In the genomic region with DNA sequence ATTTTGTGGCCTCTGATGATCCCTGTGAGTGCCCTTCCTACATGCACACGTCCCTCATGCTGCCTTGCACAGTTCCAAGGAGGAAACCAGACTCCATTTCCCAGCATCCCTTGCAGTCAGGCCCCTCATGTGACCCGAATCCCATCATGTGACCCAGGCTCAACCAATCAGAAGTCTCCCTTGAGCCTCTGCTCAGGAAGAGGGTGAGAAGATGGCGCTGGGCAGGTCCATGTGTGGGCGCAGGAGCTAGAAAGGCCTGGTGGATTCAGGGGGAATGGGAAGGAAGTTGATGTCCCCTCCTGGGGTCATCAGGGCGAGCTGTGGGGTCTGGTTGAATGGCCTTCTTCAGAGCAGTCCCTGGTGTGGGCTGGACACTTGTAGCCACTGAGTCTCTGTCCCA, we compare ENCODE assay signal across 18 cellular contexts.
DNase-seq lines count a peak whose midpoint lies in the region; FAIRE-seq and TF ChIP-seq lines count a peak whose summit lies in the region.
"Had no signal": no experiment of that assay in that cellular context is flagged by ENCODE, and none has a peak within 500 bp of the region (broad histone marks: within the 10 kb centered on the region; RNA-seq: fewer than 3 reads in every experiment).

No MANE protein-coding gene starts in this region.

- peaks cover 3% of the 10 kb centered on the region for H3K27me3 Mint-ChIP-seq in Caco-2 (ENCODE audit: insufficient read depth, unreplicated experiment)
- H3K27me3 Mint-ChIP-seq: natural killer cell treated with Interleukin-12 subunit alpha and Interleukin-12 subunit beta and Interleukin-15 and Interleukin-18, amount 100 ng/mL, for 72 hours had no signal

- DNase-seq in A673 (ENCODE audit: low spot score) (peak; percentile 37), Caco-2 (peak; percentile 29 to 47), NCI-H1930 (lab: John Stamatoyannopoulos, UW) (peak; percentile 20 to 31), coronary artery (ENCODE audit: low spot score) (peak; percentile 59), D721Med (ENCODE audit: insufficient read length, low spot score) (no peak), mucosa of gallbladder (ENCODE audit: low spot score) (no peak), H54 (ENCODE audit: insufficient read length, low spot score) (no peak)
- DNase-seq: activated CD4-positive, alpha-beta T cell treated with anti-CD3 and anti-CD28 coated beads for 1 hour; esophagus squamous epithelium; head of caudate nucleus; NCI-H1694 treated with DMSO at 0.1 percent for 48 hours; NCI-H748 treated with DMSO at 0.1 percent for 48 hours; T-helper 17 cell; tibial artery had no signal

- no peak overlapping the region for H3K4me3 ChIP-seq in A673 (ENCODE audit: low read depth, low read length, poor library complexity, severe bottlenecking)
- H3K4me3 ChIP-seq in Caco-2 (ENCODE audit: low read depth, low read length), result no peak overlapping the region
- no peak overlapping the region for H3K4me3 ChIP-seq in coronary artery
- H3K4me3 ChIP-seq: BLaER1 treated with 17β-estradiol and CSF1 and Interleukin-3, amounts not matched to agents 10 nM and 100 nM; esophagus squamous epithelium; prostate gland; tibial artery had no signal

- TF ChIP-seq POLR2A in H54 (IDR thresholded peaks at IDR 0.05; ENCODE audit: low read depth, low read length), result no peak

- intact Hi-C loops in A673 (cut with micrococcal nuclease; ENCODE audit: unreplicated experiment), result no loop called here
- intact Hi-C loops in Caco-2 (cut with micrococcal nuclease; ENCODE audit: unreplicated experiment), result no loop called here

- no peak overlapping the region for H3K4me3 Mint-ChIP-seq in Caco-2 (ENCODE audit: unreplicated experiment)
- H3K4me3 Mint-ChIP-seq: natural killer cell treated with Interleukin-12 subunit alpha and Interleukin-12 subunit beta and Interleukin-15 and Interleukin-18, amount 100 ng/mL, for 72 hours; stimulated activated effector memory CD8-positive, alpha-beta T cell treated with anti-CD3 and anti-CD28 coated beads, Interleukin-12 subunit alpha, Interleukin-12 subunit beta, amount 100 ng/mL, for 72 hours; T-helper 17 cell had no signal

- H3K27me3 ChIP-seq in A673 (replicated peaks; ENCODE audit: insufficient read depth, low read depth, low read length, poor library complexity) (peaks cover 18% of the 10 kb centered on the region), Caco-2 (replicated peaks; ENCODE audit: control insufficient read depth, insufficient read depth, low read length) (no peaks in the 10 kb centered on the region; the same call in 1 of the 2 replicates)
- H3K27me3 ChIP-seq: BLaER1 treated with 17β-estradiol and CSF1 and Interleukin-3, amounts not matched to agents 10 nM and 100 nM had no signal

- TF ChIP-seq CTCF in A673 (conservative IDR thresholded peaks at IDR 0.05; ENCODE audit: low read depth, low read length) (no peak), Caco-2 (IDR thresholded peaks at IDR 0.05; ENCODE audit: insufficient read depth in 1 of 2, low read depth in 1 of 2, low read length in 1 of 2, severe bottlenecking in 1 of 2, unreplicated experiment in 1 of 2) (no peak), coronary artery (IDR thresholded peaks at IDR 0.05) (no peak), D721Med (IDR thresholded peaks at IDR 0.05; ENCODE audit: insufficient read depth, missing control alignments) (no peak)

- H3K36me3 ChIP-seq in A673 (ENCODE audit: insufficient read depth, low read length, poor library complexity, severe bottlenecking) (no peaks in the 10 kb centered on the region), Caco-2 (ENCODE audit: control insufficient read depth, insufficient read depth, low read length) (no peaks in the 10 kb centered on the region)
- H3K36me3 ChIP-seq: BLaER1 treated with 17β-estradiol and CSF1 and Interleukin-3, amounts not matched to agents 10 nM and 100 nM; esophagus squamous epithelium; prostate gland; tibial artery had no signal

- H3K27ac ChIP-seq in A673 (ENCODE audit: low read depth, low read length, poor library complexity, severe bottlenecking) (no peak overlapping the region), coronary artery (no peak overlapping the region)
- H3K27ac ChIP-seq: BLaER1 treated with 17β-estradiol and CSF1 and Interleukin-3, amounts not matched to agents 10 nM and 100 nM; esophagus squamous epithelium; prostate gland; tibial artery had no signal

- H3K4me1 ChIP-seq in A673 (ENCODE audit: insufficient read depth, low read length, poor library complexity, severe bottlenecking) (no peaks in the 10 kb centered on the region), Caco-2 (no peaks in the 10 kb centered on the region)
- H3K4me1 ChIP-seq: BLaER1 treated with 17β-estradiol and CSF1 and Interleukin-3, amounts not matched to agents 10 nM and 100 nM; esophagus squamous epithelium; prostate gland; tibial artery had no signal

- H3K4me1 Mint-ChIP-seq in Caco-2 (ENCODE audit: low read depth, unreplicated experiment), result no peaks in the 10 kb centered on the region
- H3K4me1 Mint-ChIP-seq: stimulated activated effector memory CD8-positive, alpha-beta T cell treated with anti-CD3 and anti-CD28 coated beads, Interleukin-12 subunit alpha, Interleukin-12 subunit beta, amount 100 ng/mL, for 72 hours; T-helper 17 cell had no signal

- POLR2A ChIA-PET in A673 (lab: Charles Lee; ENCODE audit: low non-redundant PET), result no interaction called here
- POLR2A ChIA-PET in Caco-2 (lab: Charles Lee), result no interaction called here

- no peak overlapping the region for H3K27ac Mint-ChIP-seq in Caco-2 (ENCODE audit: unreplicated experiment)
- H3K27ac Mint-ChIP-seq: natural killer cell treated with Interleukin-12 subunit alpha and Interleukin-12 subunit beta and Interleukin-15 and Interleukin-18, amount 100 ng/mL, for 72 hours; stimulated activated effector memory CD8-positive, alpha-beta T cell treated with anti-CD3 and anti-CD28 coated beads, Interleukin-12 subunit alpha, Interleukin-12 subunit beta, amount 100 ng/mL, for 72 hours; T-helper 17 cell had no signal

- no peaks in the 10 kb centered on the region for H3K36me3 Mint-ChIP-seq in Caco-2 (ENCODE audit: insufficient read depth, unreplicated experiment)
- H3K36me3 Mint-ChIP-seq: natural killer cell treated with Interleukin-12 subunit alpha and Interleukin-12 subunit beta and Interleukin-15 and Interleukin-18, amount 100 ng/mL, for 72 hours; stimulated activated effector memory CD8-positive, alpha-beta T cell treated with anti-CD3 and anti-CD28 coated beads, Interleukin-12 subunit alpha, Interleukin-12 subunit beta, amount 100 ng/mL, for 72 hours had no signal

- no peaks in the 10 kb centered on the region for H3K9me3 Mint-ChIP-seq in Caco-2 (ENCODE audit: unreplicated experiment)
- H3K9me3 Mint-ChIP-seq: natural killer cell treated with Interleukin-12 subunit alpha and Interleukin-12 subunit beta and Interleukin-15 and Interleukin-18, amount 100 ng/mL, for 72 hours; stimulated activated effector memory CD8-positive, alpha-beta T cell treated with anti-CD3 and anti-CD28 coated beads, Interleukin-12 subunit alpha, Interleukin-12 subunit beta, amount 100 ng/mL, for 72 hours had no signal

- CTCF ChIA-PET in A673 (lab: Charles Lee), result no interaction called here
- CTCF ChIA-PET in Caco-2 (lab: Charles Lee), result no interaction called here

- no peaks in the 10 kb centered on the region for H3K9me3 ChIP-seq in A673 (ENCODE audit: low read depth, low read length, poor library complexity, severe bottlenecking)
- H3K9me3 ChIP-seq in Caco-2, result no peaks in the 10 kb centered on the region
- H3K9me3 ChIP-seq: esophagus squamous epithelium, prostate gland, tibial artery had no signal

- no TSS peak for BruUV-seq in A673 (replicated peaks; lab: Mats Ljungman, UMichigan)
- BruUV-seq in Caco-2 (replicated peaks; lab: Mats Ljungman, UMichigan), result no TSS peak

- FAIRE-seq in D721Med (lab: Jason Lieb, UNC) (no peak), H54 (lab: Jason Lieb, UNC) (no peak)

Comparison
In these comparisons a context has a peak if more than half of its experiments do, and no peak if none do; other contexts are left out.
1. DNase-seq: peak in A673 (single experiment), Caco-2 (2 of 2), NCI-H1930 (2 of 2) and coronary artery (single experiment); none in D721Med (single experiment), mucosa of gallbladder (single experiment) and H54 (single experiment).